10 cellular contexts compared by ENCODE assay signal in the genomic region with DNA sequence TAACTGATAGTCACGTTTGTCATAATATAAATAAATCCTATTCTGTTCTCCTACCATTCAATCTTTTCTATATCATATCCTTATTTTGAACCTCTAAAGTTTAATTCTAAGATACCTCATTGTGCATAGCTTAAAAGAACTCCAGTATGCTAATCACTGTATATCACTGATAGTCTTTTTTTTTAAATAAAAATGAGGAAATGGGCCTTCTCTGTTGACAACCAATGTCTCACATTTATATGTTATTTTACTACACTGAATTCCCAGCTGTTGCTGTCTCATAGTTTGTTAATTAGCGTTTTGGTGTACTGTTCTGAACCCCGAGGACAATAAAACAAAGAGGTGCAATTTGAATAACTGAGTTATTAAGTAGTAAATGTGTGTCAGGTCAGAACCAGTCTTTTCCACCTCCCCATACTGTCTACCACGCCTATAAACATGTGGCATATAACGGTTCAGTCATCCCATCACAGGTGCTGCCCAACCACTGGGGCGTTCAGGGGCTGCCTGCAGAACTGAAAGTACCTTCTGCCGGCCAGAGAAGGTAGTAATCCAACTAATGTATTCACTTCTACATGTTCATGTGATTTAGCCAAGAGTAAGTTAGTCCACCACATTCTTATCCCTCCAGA. TPM values are rescaled to one million over a fixed set of nuclear protein-coding genes. Genes with fewer than 3 reads are reported as not detected.
DNase-seq lines count a peak whose midpoint lies in the region; ATAC-seq and TF ChIP-seq lines count a peak whose summit lies in the region.
"Had no signal": no experiment of that assay in that cellular context is flagged by ENCODE, and none has a peak within 500 bp of the region (broad histone marks: within the 10 kb centered on the region; RNA-seq: fewer than 3 reads in every experiment).

No MANE protein-coding gene starts in this region.

- DNase-seq in GM13976 (ENCODE audit: low spot score) (peak; percentile 31), NOMO-1 (lab: John Stamatoyannopoulos, UW; ENCODE audit: unreplicated experiment in 2 of 2) (no peak), NCI-H226 (no peak), GM10266 (ENCODE audit: extremely low spot score) (no peak)
- no peak for DNase-seq in activated naive CD8-positive, alpha-beta T cell treated with anti-CD3 and anti-CD28 coated beads for 36 hours
- no peak for DNase-seq in stimulated activated CD8-positive, alpha-beta memory T cell treated with anti-CD3 and anti-CD28 coated beads, Interleukin-4, amount 100 ng/mL, for 48 hours
- DNase-seq: hypothalamus had no signal

- no peaks in the 10 kb centered on the region for H3K27me3 Mint-ChIP-seq in activated naive CD8-positive, alpha-beta T cell treated with anti-CD3 and anti-CD28 coated beads for 36 hours

- peaks cover 74% of the 10 kb centered on the region for H3K36me3 Mint-ChIP-seq in activated naive CD8-positive, alpha-beta T cell treated with anti-CD3 and anti-CD28 coated beads for 36 hours

- H3K4me3 Mint-ChIP-seq in activated naive CD8-positive, alpha-beta T cell treated with anti-CD3 and anti-CD28 coated beads for 36 hours, result no peak overlapping the region
- H3K4me3 Mint-ChIP-seq: WTC11 had no signal

- ATAC-seq in GM19468 (IDR thresholded peaks at IDR 0.05; ENCODE audit: extremely low read depth, unreplicated experiment), result peak; percentile 92
- peak; percentile 95 for ATAC-seq in HG03097 (IDR thresholded peaks at IDR 0.05; ENCODE audit: low FRiP score, unreplicated experiment)
- ATAC-seq: WTC11 had no signal

- in situ Hi-C loops in GM13976 (cut with MboI; ENCODE audit: low sequenced_read_pairs, unreplicated experiment), result loop anchor here (25.0 kb wide), 2 partner anchors 333 to 758 kb away; no protein-coding TSS in a partner anchor

- no peak for TF ChIP-seq CTCF in GM13976 (IDR thresholded peaks at IDR 0.05; ENCODE audit: borderline replicate concordance, control extremely low read depth, extremely low read depth, insufficient read depth, missing control alignments)
- no peak for TF ChIP-seq CTCF in GM10266 (IDR thresholded peaks at IDR 0.05; ENCODE audit: control insufficient read depth, insufficient read depth, low read depth, missing control alignments)

- H3K27ac Mint-ChIP-seq in activated naive CD8-positive, alpha-beta T cell treated with anti-CD3 and anti-CD28 coated beads for 36 hours, result peak overlapping the region; percentile 69
- H3K27ac Mint-ChIP-seq: WTC11 had no signal

- H3K4me1 Mint-ChIP-seq in activated naive CD8-positive, alpha-beta T cell treated with anti-CD3 and anti-CD28 coated beads for 36 hours, result peaks cover 51% of the 10 kb centered on the region

- H3K9me3 Mint-ChIP-seq in activated naive CD8-positive, alpha-beta T cell treated with anti-CD3 and anti-CD28 coated beads for 36 hours, result peaks cover 12% of the 10 kb centered on the region
- H3K9me3 Mint-ChIP-seq: WTC11 had no signal

RNA-seq across cellular contexts. Expression of gene CBLB, which starts 14.9 kb away (rescaled TPM):
- 10 to 100 TPM; 95.1 to 97.3 TPM for total RNA-seq in activated naive CD8-positive, alpha-beta T cell treated with anti-CD3 and anti-CD28 coated beads for 36 hours
